18 cellular contexts compared by ENCODE assay signal in the genomic region with DNA sequence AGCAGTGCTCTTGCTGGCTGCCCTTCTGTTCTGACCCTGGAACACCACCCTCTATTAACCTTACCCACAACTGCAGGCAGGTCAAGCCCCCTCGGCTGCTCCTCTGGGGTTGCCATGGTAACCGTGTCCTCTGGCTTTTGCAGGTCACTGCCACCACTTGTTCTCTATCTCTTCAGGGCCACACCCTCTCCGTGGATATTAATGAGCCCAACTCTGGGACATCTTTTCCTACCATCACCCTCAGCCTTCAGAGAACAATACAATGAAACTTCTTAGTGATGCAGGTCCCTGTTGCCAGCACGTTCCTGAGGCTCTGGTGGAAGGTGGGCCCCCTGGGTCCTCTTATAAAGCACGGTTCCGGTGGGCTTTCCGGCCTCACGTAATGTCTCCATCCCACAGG. TPM values are rescaled to one million over a fixed set of nuclear protein-coding genes. Genes with fewer than 3 reads are reported as not detected.
DNase-seq lines count a peak whose midpoint lies in the region; ATAC-seq and TF ChIP-seq lines count a peak whose summit lies in the region.
"Had no signal": no experiment of that assay in that cellular context is flagged by ENCODE, and none has a peak within 500 bp of the region (broad histone marks: within the 10 kb centered on the region; RNA-seq: fewer than 3 reads in every experiment).

No MANE protein-coding gene starts in this region.

- DNase-seq in activated naive CD4-positive, alpha-beta T cell treated with anti-CD3 and anti-CD28 coated beads, Interleukin-2, amount 50 U/mL, for 72 hours (ENCODE audit: low spot score in 2 of 2) = no peak
- DNase-seq in SJCRH30 = no peak
- DNase-seq in effector memory CD4-positive, alpha-beta T cell = no peak
- no peak for DNase-seq in stimulated activated effector memory CD8-positive, alpha-beta T cell treated with anti-CD3 and anti-CD28 coated beads, Interleukin-12 subunit alpha, Interleukin-12 subunit beta, amount 100 ng/mL, for 72 hours (ENCODE audit: low spot score in 2 of 2)
- no peak for DNase-seq in esophagus squamous epithelium (lab: John Stamatoyannopoulos, UW)
- DNase-seq in ecto neural progenitor cell (ENCODE audit: low spot score) = no peak
- DNase-seq in NCI-H2171 (lab: John Stamatoyannopoulos, UW) = no peak
- DNase-seq: activated CD8-positive, alpha-beta memory T cell treated with anti-CD3 and anti-CD28 coated beads for 24 hours; activated gamma-delta T cell treated with Interleukin-2 at 50 U/mL for 16 hours; NCI-H1048; NCI-H2107; NCI-H524; posterior cingulate gyrus; stomach had no signal

- no peaks in the 10 kb centered on the region for H3K9me3 Mint-ChIP-seq in activated naive CD4-positive, alpha-beta T cell treated with anti-CD3 and anti-CD28 coated beads, Interleukin-2, amount 50 U/mL, for 24 hours
- H3K9me3 Mint-ChIP-seq in activated naive CD4-positive, alpha-beta T cell treated with anti-CD3 and anti-CD28 coated beads, Interleukin-2, amount 50 U/mL, for 72 hours = peaks cover 0 to 7% of the 10 kb centered on the region in 2 donors
- no peaks in the 10 kb centered on the region for H3K9me3 Mint-ChIP-seq in stimulated activated effector memory CD8-positive, alpha-beta T cell treated with anti-CD3 and anti-CD28 coated beads, Interleukin-12 subunit alpha, Interleukin-12 subunit beta, amount 100 ng/mL, for 72 hours
- H3K9me3 Mint-ChIP-seq: type B pancreatic cell had no signal

- 75 to 81% methylated on average over 8 of the region's 8 CpGs for WGBS in esophagus squamous epithelium, 2 donors

- H3K4me1 ChIP-seq in SJCRH30 = peaks cover 28% of the 10 kb centered on the region
- peaks cover 52% of the 10 kb centered on the region for H3K4me1 ChIP-seq in effector memory CD4-positive, alpha-beta T cell (ENCODE audit: control insufficient read depth, insufficient read depth, low read length, poor library complexity, severe bottlenecking)
- peaks cover 8 to 54% (median 19%) of the 10 kb centered on the region in 3 donors for H3K4me1 ChIP-seq in esophagus squamous epithelium

- peaks cover 94% of the 10 kb centered on the region for H3K4me1 Mint-ChIP-seq in activated naive CD4-positive, alpha-beta T cell treated with anti-CD3 and anti-CD28 coated beads, Interleukin-2, amount 50 U/mL, for 24 hours
- H3K4me1 Mint-ChIP-seq in stimulated activated effector memory CD8-positive, alpha-beta T cell treated with anti-CD3 and anti-CD28 coated beads, Interleukin-12 subunit alpha, Interleukin-12 subunit beta, amount 100 ng/mL, for 72 hours = peaks cover 90% of the 10 kb centered on the region

- H3K27me3 Mint-ChIP-seq in activated naive CD4-positive, alpha-beta T cell treated with anti-CD3 and anti-CD28 coated beads, Interleukin-2, amount 50 U/mL, for 24 hours = no peaks in the 10 kb centered on the region

- ATAC-seq in activated naive CD4-positive, alpha-beta T cell treated with anti-CD3 and anti-CD28 coated beads, Interleukin-2, amount 50 U/mL, for 72 hours = no peak
- no peak for ATAC-seq in stimulated activated effector memory CD8-positive, alpha-beta T cell treated with anti-CD3 and anti-CD28 coated beads, Interleukin-12 subunit alpha, Interleukin-12 subunit beta, amount 100 ng/mL, for 72 hours
- ATAC-seq: SK-N-SH treated with all-trans-retinoic acid at 6 μM for 48 hours had no signal

- H3K36me3 ChIP-seq in SJCRH30 = no peaks in the 10 kb centered on the region
- H3K36me3 ChIP-seq in effector memory CD4-positive, alpha-beta T cell (ENCODE audit: control insufficient read depth, insufficient read depth, low read length) = peaks cover 3% of the 10 kb centered on the region
- H3K36me3 ChIP-seq in esophagus squamous epithelium = no peaks in the 10 kb centered on the region

- peaks cover 21% of the 10 kb centered on the region for H3K36me3 Mint-ChIP-seq in activated naive CD4-positive, alpha-beta T cell treated with anti-CD3 and anti-CD28 coated beads, Interleukin-2, amount 50 U/mL, for 24 hours
- peaks cover 33 to 42% of the 10 kb centered on the region in 2 donors for H3K36me3 Mint-ChIP-seq in activated naive CD4-positive, alpha-beta T cell treated with anti-CD3 and anti-CD28 coated beads, Interleukin-2, amount 50 U/mL, for 72 hours
- peaks cover 86% of the 10 kb centered on the region for H3K36me3 Mint-ChIP-seq in stimulated activated effector memory CD8-positive, alpha-beta T cell treated with anti-CD3 and anti-CD28 coated beads, Interleukin-12 subunit alpha, Interleukin-12 subunit beta, amount 100 ng/mL, for 72 hours
- H3K36me3 Mint-ChIP-seq: type B pancreatic cell had no signal

- peak overlapping the region; percentile 45 for H3K4me3 Mint-ChIP-seq in activated naive CD4-positive, alpha-beta T cell treated with anti-CD3 and anti-CD28 coated beads, Interleukin-2, amount 50 U/mL, for 24 hours
- peak overlapping the region; percentile 100 for H3K4me3 Mint-ChIP-seq in stimulated activated effector memory CD8-positive, alpha-beta T cell treated with anti-CD3 and anti-CD28 coated beads, Interleukin-12 subunit alpha, Interleukin-12 subunit beta, amount 100 ng/mL, for 72 hours
- H3K4me3 Mint-ChIP-seq: type B pancreatic cell had no signal

- H3K27ac Mint-ChIP-seq in activated naive CD4-positive, alpha-beta T cell treated with anti-CD3 and anti-CD28 coated beads, Interleukin-2, amount 50 U/mL, for 24 hours = peak overlapping the region; percentile 86
- H3K27ac Mint-ChIP-seq in activated naive CD4-positive, alpha-beta T cell treated with anti-CD3 and anti-CD28 coated beads, Interleukin-2, amount 50 U/mL, for 72 hours = peak overlapping the region in 1 of 2 donors; percentile 76
- peak overlapping the region; percentile 100 for H3K27ac Mint-ChIP-seq in stimulated activated effector memory CD8-positive, alpha-beta T cell treated with anti-CD3 and anti-CD28 coated beads, Interleukin-12 subunit alpha, Interleukin-12 subunit beta, amount 100 ng/mL, for 72 hours
- H3K27ac Mint-ChIP-seq: type B pancreatic cell had no signal

- no peaks in the 10 kb centered on the region for H3K9me3 ChIP-seq in SJCRH30 (replicated peaks)
- H3K9me3 ChIP-seq in effector memory CD4-positive, alpha-beta T cell (ENCODE audit: control insufficient read depth, low read length) = no peaks in the 10 kb centered on the region
- no peaks in the 10 kb centered on the region for H3K9me3 ChIP-seq in esophagus squamous epithelium
- H3K9me3 ChIP-seq: stomach had no signal

- TF ChIP-seq CTCF in esophagus squamous epithelium (IDR thresholded peaks at IDR 0.05) = no peak

- H3K27me3 ChIP-seq in SJCRH30 (no peaks in the 10 kb centered on the region), esophagus squamous epithelium (no peaks in the 10 kb centered on the region)
- no peaks in the 10 kb centered on the region for H3K27me3 ChIP-seq in effector memory CD4-positive, alpha-beta T cell (replicated peaks; ENCODE audit: control insufficient read depth, insufficient read depth, low read length, poor library complexity, severe bottlenecking)
- H3K27me3 ChIP-seq: stomach had no signal

- TF ChIP-seq POLR2A in esophagus squamous epithelium (IDR thresholded peaks at IDR 0.05) = no peak

- peak overlapping the region; percentile 36; the same call in 1 of the 2 replicates for H3K27ac ChIP-seq in SJCRH30
- H3K27ac ChIP-seq in effector memory CD4-positive, alpha-beta T cell (ENCODE audit: insufficient read depth, low read length, poor library complexity, severe bottlenecking) = peak overlapping the region; percentile 2
- H3K27ac ChIP-seq in esophagus squamous epithelium = no peak overlapping the region
- H3K27ac ChIP-seq: stomach had no signal

- H3K4me3 ChIP-seq in SJCRH30 (no peak overlapping the region), esophagus squamous epithelium (no peak overlapping the region)
- no peak overlapping the region for H3K4me3 ChIP-seq in effector memory CD4-positive, alpha-beta T cell (ENCODE audit: insufficient read depth, low read depth, low read length, poor library complexity, severe bottlenecking)
- H3K4me3 ChIP-seq: lung had no signal

- intact Hi-C loops in esophagus squamous epithelium (cut with DNase I) = no loop called here

RNA-seq across cellular contexts. Expression of a gene that starts 30.8 kb away (rescaled TPM):
- total RNA-seq in activated naive CD4-positive, alpha-beta T cell treated with anti-CD3 and anti-CD28 coated beads, Interleukin-2, amount 50 U/mL, for 72 hours = 10 to 100 TPM; 20.3 to 35.2 TPM
- not detected in 2 replicates for total RNA-seq in SJCRH30 (2014; rRNA removed; shearing (Covaris generic))
- 1 to 10 TPM in 3 of 4 donors, under 1 TPM in 1; 0.23 to 2.6 (median 2.1) TPM for total RNA-seq in esophagus squamous epithelium

Comparison
In these comparisons a context has a peak if more than half of its experiments do, and no peak if none do; other contexts are left out.
1. H3K27ac ChIP-seq: peak in SJCRH30 (single experiment) and effector memory CD4-positive, alpha-beta T cell (single experiment); none in esophagus squamous epithelium (0 of 4).
2. RNA of a gene that starts 30.8 kb away (total RNA-seq): 20.3 to 35.2 TPM in activated naive CD4-positive, alpha-beta T cell treated with anti-CD3 and anti-CD28 coated beads, Interleukin-2, amount 50 U/mL, for 72 hours; 0.23 to 2.6 TPM in esophagus squamous epithelium and not detected in SJCRH30; every median in the first group is over 4 times any median in the second.